Comparison of ENCODE assay signal across 1 cellular context in genomic region chr17:59296190-59296589, GRCh38.
TF ChIP-seq lines count a peak whose summit lies in the region.

No MANE protein-coding gene starts in this region.

TF ChIP-seq in A549, 52 proteins besides CTCF, POLR2A, EP300 and RAD21 (continued from another document):
- TF ChIP-seq, protein P1, sequence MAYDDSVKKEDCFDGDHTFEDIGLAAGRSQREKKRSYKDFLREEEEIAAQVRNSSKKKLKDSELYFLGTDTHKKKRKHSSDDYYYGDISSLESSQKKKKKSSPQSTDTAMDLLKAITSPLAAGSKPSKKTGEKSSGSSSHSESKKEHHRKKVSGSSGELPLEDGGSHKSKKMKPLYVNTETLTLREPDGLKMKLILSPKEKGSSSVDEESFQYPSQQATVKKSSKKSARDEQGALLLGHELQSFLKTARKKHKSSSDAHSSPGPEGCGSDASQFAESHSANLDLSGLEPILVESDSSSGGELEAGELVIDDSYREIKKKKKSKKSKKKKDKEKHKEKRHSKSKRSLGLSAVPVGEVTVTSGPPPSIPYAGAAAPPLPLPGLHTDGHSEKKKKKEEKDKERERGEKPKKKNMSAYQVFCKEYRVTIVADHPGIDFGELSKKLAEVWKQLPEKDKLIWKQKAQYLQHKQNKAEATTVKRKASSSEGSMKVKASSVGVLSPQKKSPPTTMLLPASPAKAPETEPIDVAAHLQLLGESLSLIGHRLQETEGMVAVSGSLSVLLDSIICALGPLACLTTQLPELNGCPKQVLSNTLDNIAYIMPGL (CRISPR knock-in tag; IDR thresholded peaks at IDR 0.05; ENCODE audit: borderline replicate concordance), result no peak
- no peak for TF ChIP-seq MYC (IDR thresholded peaks at IDR 0.05; ENCODE audit: borderline replicate concordance, low read length)
- no peak for TF ChIP-seq SMC3 (IDR thresholded peaks at IDR 0.05)
- no peak for TF ChIP-seq TFCP2L1 (CRISPR knock-in tag; IDR thresholded peaks at IDR 0.05)
- no peak for TF ChIP-seq MAFK (IDR thresholded peaks at IDR 0.05; ENCODE audit: partially characterized antibody)
- TF ChIP-seq HOXB13 (CRISPR knock-in tag; IDR thresholded peaks at IDR 0.05; ENCODE audit: low read depth), result no peak
